ENCODE assay signal across 8 cellular contexts in the genomic region with DNA sequence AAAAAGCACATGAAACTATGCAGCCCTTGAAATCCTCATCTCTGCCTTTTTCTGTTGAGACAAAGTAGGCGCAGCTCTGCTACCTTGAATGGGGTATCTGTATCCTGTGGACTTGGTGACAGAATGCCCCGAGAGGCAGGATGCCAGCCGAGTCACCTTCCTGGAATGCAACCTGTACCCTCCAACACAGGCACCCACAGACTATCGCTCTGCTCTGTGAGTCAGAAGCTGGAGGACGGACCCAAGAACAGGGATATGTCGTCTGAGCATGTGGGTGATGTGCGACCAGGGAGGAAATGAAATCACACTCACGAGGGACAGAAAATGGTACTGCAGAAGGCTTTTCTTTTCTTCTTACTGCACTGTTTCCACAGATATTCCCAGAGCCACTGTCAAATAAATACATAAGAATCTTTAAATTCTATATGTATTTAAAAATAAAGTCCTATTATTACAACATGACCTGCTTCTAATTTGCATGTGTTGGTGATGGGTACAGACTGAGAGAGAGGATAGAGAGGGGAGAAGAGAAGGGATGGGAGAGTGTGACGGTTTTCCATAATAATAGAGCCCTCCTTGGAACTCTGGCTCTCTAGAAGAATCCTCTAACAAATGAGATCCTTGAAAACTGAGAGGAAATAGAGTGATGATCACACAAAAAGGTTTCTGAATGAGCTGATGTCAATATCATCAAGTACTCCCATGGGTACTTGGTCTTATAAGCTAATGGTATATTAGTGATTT.
DNase-seq lines count a peak whose midpoint lies in the region; ATAC-seq, FAIRE-seq and TF ChIP-seq lines count a peak whose summit lies in the region.

No MANE protein-coding gene starts in this region.

- peaks cover 10% of the 10 kb centered on the region for H3F3A ChIP-seq in PC-3 (ENCODE audit: low read length, unreplicated experiment)

- peak; percentile 94 for ATAC-seq in PC-3

- intact Hi-C loops in PC-3 (cut with micrococcal nuclease): loop anchor here (1.0 to 10.0 kb wide), 5 partner anchors 23 to 233 kb away; no protein-coding TSS in a partner anchor

- no peak for TF ChIP-seq CTCF in AG10803 (conservative IDR thresholded peaks at IDR 0.05; ENCODE audit: low read length)
- TF ChIP-seq CTCF in PC-3 (conservative IDR thresholded peaks at IDR 0.05; ENCODE audit: low read depth, low read length): no peak
- TF ChIP-seq CTCF in choroid plexus epithelial cell (conservative IDR thresholded peaks at IDR 0.05; ENCODE audit: low read depth, low read length): no peak
- TF ChIP-seq CTCF in GM10266 (IDR thresholded peaks at IDR 0.05; ENCODE audit: control insufficient read depth, insufficient read depth, low read depth, missing control alignments): no peak

- peak overlapping the region; percentile 58 for H3K4me2 ChIP-seq in PC-3 (ENCODE audit: low read length)

- H3K9me2 ChIP-seq in PC-3 (replicated peaks; ENCODE audit: low read length): no peaks in the 10 kb centered on the region

- peak overlapping the region; percentile 17 for H3K9ac ChIP-seq in PC-3 (ENCODE audit: low read length)

- H3K36me3 ChIP-seq in PC-3 (ENCODE audit: low read depth, low read length): no peaks in the 10 kb centered on the region

- no peaks in the 10 kb centered on the region for H3K9me3 ChIP-seq in PC-3 (ENCODE audit: low read length)

- no peak for FAIRE-seq in GM19239 (lab: Jason Lieb, UNC)

- no peaks in the 10 kb centered on the region for H4K20me1 ChIP-seq in PC-3 (ENCODE audit: low read length)

- H3K4me3 ChIP-seq in AG10803 (ENCODE audit: low read length): no peak overlapping the region
- H3K4me3 ChIP-seq in PC-3 (ENCODE audit: low read length): no peak overlapping the region
- no peak overlapping the region for H3K4me3 ChIP-seq in choroid plexus epithelial cell (ENCODE audit: low read depth, low read length)

- no peaks in the 10 kb centered on the region for H3K79me2 ChIP-seq in PC-3 (ENCODE audit: low read length)

- DNase-seq in AG10803 (ENCODE audit: low read depth) (peak; percentile 65), PC-3 (peak; percentile 97), choroid plexus epithelial cell (ENCODE audit: low read depth) (peak; percentile 62), putamen (ENCODE audit: low spot score) (peak; percentile 2), GM19239 (ENCODE audit: insufficient read length, low spot score) (no peak), cerebellar nuclear complex (lab: John Stamatoyannopoulos, UW) (no peak), cortex of kidney (lab: John Stamatoyannopoulos, UW) (no peak), GM10266 (ENCODE audit: extremely low spot score) (no peak)

- POLR2A ChIA-PET in PC-3 (lab: Charles Lee; ENCODE audit: unreplicated experiment): interaction anchor here (0.6 kb wide), 1 partner anchor 145 kb away, joined by 3 read pairs; no protein-coding TSS in a partner anchor

- H3K4me1 ChIP-seq in PC-3 (ENCODE audit: insufficient read depth, low read length): peaks cover 26% of the 10 kb centered on the region

- no TSS peak for BruUV-seq in PC-3 (replicated peaks; lab: Mats Ljungman, UMichigan)

- H3K27ac ChIP-seq in PC-3 (ENCODE audit: low read length): peak overlapping the region; percentile 80

- H3K27me3 ChIP-seq in PC-3 (ENCODE audit: low read length): no peaks in the 10 kb centered on the region

- CTCF ChIA-PET in PC-3 (lab: Charles Lee): no interaction called here

- no peak overlapping the region for H2AFZ ChIP-seq in PC-3 (ENCODE audit: low read length)

Comparison
In these comparisons a context has a peak if more than half of its experiments do, and no peak if none do; other contexts are left out.
1. DNase-seq: peak in AG10803 (single experiment), PC-3 (single experiment), choroid plexus epithelial cell (single experiment) and putamen (single experiment); none in GM19239 (single experiment), cerebellar nuclear complex (0 of 2), cortex of kidney (single experiment) and GM10266 (single experiment).